13 cellular contexts compared by ENCODE assay signal in the genomic region with DNA sequence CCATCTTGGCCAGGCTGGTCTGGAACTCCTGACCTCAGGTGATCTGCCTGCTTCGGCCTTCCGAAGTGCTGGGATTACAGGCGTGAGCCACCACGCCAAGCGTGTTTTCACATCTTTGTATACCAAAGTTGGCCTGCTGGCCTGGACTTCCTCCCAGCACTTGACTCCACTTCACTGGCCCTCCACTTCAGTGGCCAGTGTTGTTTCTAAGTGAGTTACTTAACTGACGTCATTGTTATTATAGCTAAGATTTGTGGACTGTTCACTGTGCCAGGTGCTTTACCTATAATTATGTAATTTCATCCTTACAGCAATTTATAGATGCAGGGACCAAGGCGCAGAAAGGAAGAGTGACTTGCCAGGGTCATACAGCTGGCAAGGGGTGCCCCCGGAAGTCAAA. TPM values are rescaled to one million over a fixed set of nuclear protein-coding genes. Genes with fewer than 3 reads are reported as not detected.
DNase-seq lines count a peak whose midpoint lies in the region; ATAC-seq and TF ChIP-seq lines count a peak whose summit lies in the region.
"Had no signal": no experiment of that assay in that cellular context is flagged by ENCODE, and none has a peak within 500 bp of the region (broad histone marks: within the 10 kb centered on the region; RNA-seq: fewer than 3 reads in every experiment).

No MANE protein-coding gene starts in this region.

- peak overlapping the region; percentile 29 for H3K27ac Mint-ChIP-seq in MCF 10A (ENCODE audit: low read depth, unreplicated experiment)

- H3K9me3 ChIP-seq in breast epithelium (no peaks in the 10 kb centered on the region), lung (ENCODE audit: control insufficient read depth in 2 of 2, insufficient read depth in 1 of 2, low read length in 1 of 2) (no peaks in the 10 kb centered on the region)
- H3K9me3 ChIP-seq: SK-N-SH had no signal

- peaks cover 31% of the 10 kb centered on the region for H3K4me1 Mint-ChIP-seq in MCF 10A (ENCODE audit: insufficient read depth, unreplicated experiment)

- BruUV-seq in MCF 10A (replicated peaks; lab: Mats Ljungman, UMichigan) = no TSS peak

- no peak overlapping the region for H3K4me3 Mint-ChIP-seq in MCF 10A (ENCODE audit: unreplicated experiment)

- no peak for TF ChIP-seq POLR2A in breast epithelium (IDR thresholded peaks at IDR 0.05)

- H3K36me3 Mint-ChIP-seq in MCF 10A (ENCODE audit: insufficient read depth, unreplicated experiment) = peaks cover 61% of the 10 kb centered on the region

- H3K4me3 ChIP-seq in breast epithelium (no peak overlapping the region), lung (no peak overlapping the region), foreskin fibroblast (ENCODE audit: low read depth in 1 of 2, low read length in 2 of 2) (no peak overlapping the region)

- H3K27ac ChIP-seq in breast epithelium = no peak overlapping the region
- H3K27ac ChIP-seq in RWPE1 = peak overlapping the region; percentile 87
- peak overlapping the region in 1 of 2 donors; percentile 5 for H3K27ac ChIP-seq in lung (ENCODE audit: low read depth in 1 of 2, low read length in 1 of 2)
- H3K27ac ChIP-seq: C4-2B had no signal

- POLR2A ChIA-PET in MCF 10A (lab: Yijun Ruan, JAX) = interaction anchor here (0.8 to 1.6 kb wide), 2 partner anchors 9 to 67 kb away, joined by 3 to 6 read pairs; no protein-coding TSS in a partner anchor
- POLR2A ChIA-PET in RWPE1 (lab: Yijun Ruan, JAX; ENCODE audit: low non-redundant PET) = no interaction called here

- H3K27me3 ChIP-seq in breast epithelium (no peaks in the 10 kb centered on the region), lung (ENCODE audit: control insufficient read depth, insufficient read depth) (no peaks in the 10 kb centered on the region)

- CTCF ChIA-PET in MCF 10A (lab: Yijun Ruan, JAX) (interaction anchor here (1.0 to 5.3 kb wide), 3 partner anchors 24 to 146 kb away, joined by 3 to 30 read pairs (median 21); a partner anchor contains a TSS), RWPE1 (lab: Yijun Ruan, JAX) (interaction anchor here (0.6 kb wide), 1 partner anchor 50 kb away, joined by 3 read pairs; no protein-coding TSS in a partner anchor)

- intact Hi-C loops in MCF 10A (cut with micrococcal nuclease) = loop anchor here (1.0 kb wide), 3 partner anchors 51 to 146 kb away; no protein-coding TSS in a partner anchor
- intact Hi-C loops in breast epithelium (cut with DNase I; ENCODE audit: low total_unique reads) = no loop called here

- DNase-seq in MCF 10A (ENCODE audit: unreplicated experiment) (no peak), breast epithelium (ENCODE audit: low spot score in 2 of 2) (no peak), RWPE1 (ENCODE audit: low spot score) (no peak), lung (ENCODE audit: low spot score) (peak; percentile 83), DMS153 (lab: John Stamatoyannopoulos, UW) (no peak), foreskin fibroblast (no peak)
- no peak for DNase-seq in NK-92 treated with Interleukin-12 subunit alpha and Interleukin-12 subunit beta, amount 100 ng/mL, for 24 hours (lab: John Stamatoyannopoulos, UW)
- DNase-seq in activated T-cell treated with anti-CD3 and anti-CD28 coated beads, Interleukin-2, amount 50 U/mL, for 1 hour = no peak
- DNase-seq: NCI-H1930, NCI-H524 treated with DMSO at 0.1 percent for 48 hours, Right ventricle myocardium superior had no signal

- H3K4me1 ChIP-seq in breast epithelium (no peaks in the 10 kb centered on the region), lung (ENCODE audit: control insufficient read depth in 2 of 2, insufficient read depth in 2 of 2, low read length in 2 of 2) (peaks cover 0 to 11% of the 10 kb centered on the region in 2 donors)

- no peaks in the 10 kb centered on the region for H3K36me3 ChIP-seq in breast epithelium
- H3K36me3 ChIP-seq in lung (ENCODE audit: control insufficient read depth in 2 of 2, insufficient read depth in 2 of 2, low read length in 2 of 2) = no peaks in the 10 kb centered on the region

- no peaks in the 10 kb centered on the region for H3K9me3 Mint-ChIP-seq in MCF 10A (ENCODE audit: unreplicated experiment)

- ATAC-seq in lung (ENCODE audit: insufficient read depth, low FRiP score) = peak; percentile 49

- 63 to 88% methylated on average over 8 of the region's 8 CpGs for WGBS in lung, 2 donors

- TF ChIP-seq CTCF in MCF 10A (IDR thresholded peaks at IDR 0.05; ENCODE audit: unreplicated experiment) (no peak), breast epithelium (IDR thresholded peaks at IDR 0.05) (no peak), RWPE1 (conservative IDR thresholded peaks at IDR 0.05; ENCODE audit: low read depth) (no peak), lung (IDR thresholded peaks at IDR 0.05; ENCODE audit: control extremely low read depth, extremely low read depth) (no peak), foreskin fibroblast (IDR thresholded peaks at IDR 0.05; ENCODE audit: low read depth, low read length) (no peak)

- no peaks in the 10 kb centered on the region for H3K27me3 Mint-ChIP-seq in MCF 10A (ENCODE audit: insufficient read depth, unreplicated experiment)

RNA-seq across cellular contexts. Expression of a gene that starts 52.0 kb away (rescaled TPM):
- total RNA-seq in MCF 10A (2022) (11.0 and 14.8 TPM in 2 replicates), breast epithelium (1 to 10 TPM; 3.8 to 4.2 (median 3.9) TPM), lung (1 to 10 TPM; 5.6 to 8.3 TPM)
- polyA plus RNA-seq in lung = 1 to 10 TPM; 2.3 to 3.7 TPM
